ENCODE assay signal across 10 cellular contexts in the genomic region with DNA sequence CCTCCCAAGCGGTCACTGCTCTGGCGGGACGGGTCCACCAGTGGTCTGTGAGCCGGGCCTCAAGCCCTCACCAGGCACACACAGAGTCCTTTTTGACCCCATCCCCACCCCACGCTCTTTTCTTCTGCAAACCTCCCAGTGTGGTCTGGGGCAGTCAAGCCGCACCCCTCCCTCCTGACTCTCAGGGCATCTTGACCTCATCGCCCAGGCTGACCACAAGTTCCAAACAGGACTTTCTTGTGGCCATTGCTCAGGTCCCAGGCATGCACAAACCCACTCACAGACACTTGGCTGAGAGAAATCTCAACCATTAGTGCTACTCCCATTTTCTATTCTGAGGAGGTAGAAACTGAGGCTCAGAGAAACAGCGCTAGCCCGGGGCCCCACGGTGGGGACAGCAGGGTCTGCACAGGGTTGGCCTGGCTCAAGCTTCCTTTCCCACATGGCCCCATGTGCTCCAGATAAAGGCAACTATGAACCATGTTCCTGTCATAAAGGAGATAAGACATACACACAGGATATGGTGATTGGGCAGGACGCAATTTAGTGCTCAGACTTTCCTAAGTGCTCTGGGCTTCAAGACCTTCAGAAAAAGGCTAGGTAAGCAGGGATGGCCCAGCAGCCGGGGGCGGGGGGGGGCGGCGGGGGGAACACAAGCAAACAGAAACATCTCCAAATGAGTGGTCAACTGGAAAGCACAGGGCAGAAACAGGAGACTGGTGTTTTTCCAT.
DNase-seq lines count a peak whose midpoint lies in the region; ATAC-seq and TF ChIP-seq lines count a peak whose summit lies in the region.
"Had no signal": no experiment of that assay in that cellular context is flagged by ENCODE, and none has a peak within 500 bp of the region (broad histone marks: within the 10 kb centered on the region; RNA-seq: fewer than 3 reads in every experiment).

No MANE protein-coding gene starts in this region.

- no peak for TF ChIP-seq RAD21 in HCT116 (IDR thresholded peaks at IDR 0.05; ENCODE audit: low read depth)

- no peaks in the 10 kb centered on the region for H3K9me3 ChIP-seq in HCT116 (ENCODE audit: control insufficient read depth in 1 of 2, insufficient read depth in 1 of 2, low read depth in 1 of 2, low read length in 2 of 2)
- H3K9me3 ChIP-seq in naive thymus-derived CD4-positive, alpha-beta T cell (ENCODE audit: control insufficient read depth in 2 of 3, low read length in 3 of 3): no peaks in the 10 kb centered on the region

- H3K27ac ChIP-seq in HCT116 (ENCODE audit: low read depth, low read length) (no peak overlapping the region), caudate nucleus (ENCODE audit: low read depth, low read length) (no peak overlapping the region)
- no peak overlapping the region for H3K27ac ChIP-seq in naive thymus-derived CD4-positive, alpha-beta T cell (ENCODE audit: low read depth, low read length)

- peaks cover 27% of the 10 kb centered on the region; the same call in 1 of the 2 replicates for H3K79me2 ChIP-seq in HCT116 (ENCODE audit: insufficient read depth, low read length)

- RAD21 ChIA-PET in HCT116 (lab: Charles Lee; ENCODE audit: low non-redundant PET in 1 of 2, low total read pairs in 2 of 2, uncharacterized antibody in 2 of 2, unreplicated experiment in 2 of 2): no interaction called here

- intact Hi-C loops in HCT116 (cut with micrococcal nuclease): no loop called here
- intact Hi-C loops in naive thymus-derived CD4-positive, alpha-beta T cell (cut with micrococcal nuclease): no loop called here

- H3K9me3 Mint-ChIP-seq in naive thymus-derived CD4-positive, alpha-beta T cell: no peaks in the 10 kb centered on the region

- H4K20me1 ChIP-seq in HCT116 (ENCODE audit: insufficient read depth): no peaks in the 10 kb centered on the region

- H3K27me3 ChIP-seq in HCT116 (ENCODE audit: insufficient read depth, low read length): no peaks in the 10 kb centered on the region
- no peaks in the 10 kb centered on the region for H3K27me3 ChIP-seq in naive thymus-derived CD4-positive, alpha-beta T cell (ENCODE audit: control insufficient read depth in 2 of 2, insufficient read depth in 2 of 2, low read length in 2 of 2)

- H3K36me3 ChIP-seq in HCT116 (ENCODE audit: control insufficient read depth in 1 of 2, insufficient read depth in 2 of 2, low read length in 2 of 2): no peaks in the 10 kb centered on the region
- peaks cover 0 to 5% (median 0%) of the 10 kb centered on the region in 3 experiments for H3K36me3 ChIP-seq in naive thymus-derived CD4-positive, alpha-beta T cell (ENCODE audit: control insufficient read depth in 2 of 3, insufficient read depth in 3 of 3, low read length in 3 of 3)

- CTCF ChIA-PET in HCT116 (lab: Charles Lee): no interaction called here
- CTCF ChIA-PET in naive thymus-derived CD4-positive, alpha-beta T cell (lab: Charles Lee): no interaction called here

- H3K4me3 ChIP-seq in HCT116 (replicated peaks in 1 of 2; ENCODE audit: low read depth in 1 of 2, low read length in 2 of 2) (no peak overlapping the region), astrocyte of the cerebellum (ENCODE audit: low read depth, low read length) (no peak overlapping the region)
- no peak overlapping the region for H3K4me3 ChIP-seq in naive thymus-derived CD4-positive, alpha-beta T cell (ENCODE audit: low read length)

- peak; percentile 15; the same call in 1 of the 2 replicates for ATAC-seq in HCT116
- ATAC-seq in GM18907 (IDR thresholded peaks at IDR 0.05; ENCODE audit: unreplicated experiment): no peak
- ATAC-seq in naive thymus-derived CD4-positive, alpha-beta T cell: no peak

- H3K4me2 ChIP-seq in HCT116 (ENCODE audit: low read length): peak overlapping the region; percentile 76

- peak overlapping the region in 2 of 10 donors; percentile 36 to 40 for H3K4me3 Mint-ChIP-seq in naive thymus-derived CD4-positive, alpha-beta T cell

- H3K27me3 Mint-ChIP-seq in naive thymus-derived CD4-positive, alpha-beta T cell: no peaks in the 10 kb centered on the region

- in situ Hi-C loops in astrocyte of the cerebellum (cut with HindIII; ENCODE audit: low sequenced_read_pairs): loop anchor here (5.0 kb wide), 2 partner anchors 66 to 104 kb away; no protein-coding TSS in a partner anchor

- peak overlapping the region in 1 of 9 donors; percentile 12 for H3K27ac Mint-ChIP-seq in naive thymus-derived CD4-positive, alpha-beta T cell

- peak; percentile 73 for DNase-seq in A172 (ENCODE audit: low spot score)
- peak; percentile 28 for DNase-seq in HCT116 (ENCODE audit: low read depth, low spot score)
- peak; percentile 62 for DNase-seq in astrocyte of the cerebellum (ENCODE audit: low read depth)
- DNase-seq in islet precursor cell: peak; percentile 82
- no peak for DNase-seq in caudate nucleus (lab: John Stamatoyannopoulos, UW)
- DNase-seq in naive thymus-derived CD4-positive, alpha-beta T cell: no peak
- no peak for DNase-seq in NCI-H446 treated with DMSO at 0.1 percent for 48 hours (lab: John Stamatoyannopoulos, UW)
- DNase-seq: activated CD4-positive, alpha-beta T cell treated with anti-CD3 and anti-CD28 coated beads for 4 hours; NCI-H345 had no signal

- H3K4me1 Mint-ChIP-seq in naive thymus-derived CD4-positive, alpha-beta T cell: peaks cover 7 to 47% (median 25%) of the 10 kb centered on the region in 7 donors

- peaks cover 0 to 8% (median 0%) of the 10 kb centered on the region in 5 donors for H3K36me3 Mint-ChIP-seq in naive thymus-derived CD4-positive, alpha-beta T cell

- H3K4me1 ChIP-seq in HCT116 (ENCODE audit: control insufficient read depth in 1 of 2, insufficient read depth in 2 of 2, low read length in 2 of 2): peaks cover 62 to 81% of the 10 kb centered on the region in 2 experiments
- H3K4me1 ChIP-seq in naive thymus-derived CD4-positive, alpha-beta T cell (ENCODE audit: control insufficient read depth in 2 of 2, insufficient read depth in 2 of 2, low read length in 2 of 2): no peaks in the 10 kb centered on the region

- H3K9me2 ChIP-seq in HCT116 (ENCODE audit: insufficient read depth): no peaks in the 10 kb centered on the region

- POLR2A ChIA-PET in HCT116 (lab: Charles Lee): no interaction called here
- POLR2A ChIA-PET in naive thymus-derived CD4-positive, alpha-beta T cell (lab: Charles Lee): no interaction called here

- TF ChIP-seq POLR2A in HCT116 (IDR thresholded peaks at IDR 0.05; ENCODE audit: borderline replicate concordance, extremely low read depth, insufficient read depth, insufficient read length): no peak

- H2AFZ ChIP-seq in HCT116 (ENCODE audit: low read depth, low read length, poor library complexity, severe bottlenecking): no peak overlapping the region

- TF ChIP-seq CTCF in HCT116 (IDR thresholded peaks at IDR 0.05 in 2 of 3, conservative IDR thresholded peaks at IDR 0.05 in 1 of 3; ENCODE audit: borderline replicate concordance in 1 of 3, insufficient read depth in 1 of 3, low read depth in 2 of 3, low read length in 2 of 3) (no peak), astrocyte of the cerebellum (IDR thresholded peaks at IDR 0.05; ENCODE audit: low read depth, low read length, missing control alignments) (no peak)

- H3K9ac ChIP-seq in HCT116 (ENCODE audit: low read length): peak overlapping the region; percentile 35; the same call in 1 of the 2 replicates

- BruUV-seq in HCT116 (replicated peaks; lab: Mats Ljungman, UMichigan): no TSS peak

TF ChIP-seq in HCT116, 20 proteins besides CTCF, POLR2A, EP300 and RAD21:
- TF ChIP-seq SP1 (IDR thresholded peaks at IDR 0.05; ENCODE audit: low read depth) (peak; percentile 55), JUND (IDR thresholded peaks at IDR 0.05) (peak; percentile 31; the same call in 1 of the 2 replicates)
- TF ChIP-seq, protein P1, sequence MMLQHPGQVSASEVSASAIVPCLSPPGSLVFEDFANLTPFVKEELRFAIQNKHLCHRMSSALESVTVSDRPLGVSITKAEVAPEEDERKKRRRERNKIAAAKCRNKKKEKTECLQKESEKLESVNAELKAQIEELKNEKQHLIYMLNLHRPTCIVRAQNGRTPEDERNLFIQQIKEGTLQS (IDR thresholded peaks at IDR 0.05): no peak

Comparison
In these comparisons a context has a peak if more than half of its experiments do, and no peak if none do; other contexts are left out.
1. DNase-seq: peak in A172 (single experiment), HCT116 (single experiment), astrocyte of the cerebellum (single experiment) and islet precursor cell (single experiment); none in caudate nucleus (0 of 61), naive thymus-derived CD4-positive, alpha-beta T cell (0 of 9) and NCI-H446 treated with DMSO at 0.1 percent for 48 hours (single experiment).